ENCODE assay signal across 12 cellular contexts in the genomic region with DNA sequence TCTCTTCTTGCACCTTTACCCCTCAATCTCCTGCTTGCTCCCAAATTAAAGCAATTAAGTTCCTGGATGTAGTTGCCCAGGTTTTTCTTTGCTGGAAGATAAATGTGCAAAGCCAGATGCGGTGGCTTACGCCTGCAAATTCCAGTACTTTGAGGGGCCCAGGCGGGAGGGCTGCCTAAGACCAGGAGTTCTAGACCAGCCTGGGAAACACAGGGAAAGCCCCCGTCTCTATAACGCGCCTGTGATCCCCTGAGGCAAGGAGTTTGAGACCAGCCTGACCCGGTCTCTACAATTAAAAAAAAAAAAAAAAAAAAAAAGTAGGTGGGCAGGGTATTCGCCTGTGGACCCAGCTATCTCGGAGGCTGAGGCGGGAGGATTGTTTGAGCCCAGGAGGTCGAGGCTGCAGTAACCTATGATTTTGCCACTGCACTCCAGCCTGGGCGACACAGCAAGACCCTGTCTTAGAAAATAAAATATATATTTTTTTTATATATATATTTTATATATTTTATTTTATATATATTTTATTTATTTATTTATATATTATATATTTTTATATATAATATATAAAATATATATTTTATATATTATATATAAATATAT. TPM values are rescaled to one million over a fixed set of nuclear protein-coding genes. Genes with fewer than 3 reads are reported as not detected.
A peak's percentile ranks its signal among the peaks of the same experiment; 100 is the strongest.
DNase-seq lines count a peak whose midpoint lies in the region; ATAC-seq, FAIRE-seq and TF ChIP-seq lines count a peak whose summit lies in the region.
"Had no signal": no experiment of that assay in that cellular context is flagged by ENCODE, and none has a peak within 500 bp of the region (broad histone marks: within the 10 kb centered on the region; RNA-seq: fewer than 3 reads in every experiment).

No MANE protein-coding gene starts in this region.

- H3K27ac Mint-ChIP-seq in GM23338, result no peak overlapping the region

- 57% methylated on average over 12 of the region's 12 CpGs for WGBS in GM12878 (ENCODE audit: insufficient coverage, insufficient replicate concordance, low lambda C conversion rate, missing lambda C conversion rate)
- 96% methylated on average over 12 of the region's 12 CpGs for WGBS in hepatocyte (ENCODE audit: low lambda C conversion rate, missing lambda C conversion rate)

- no TSS peak for BruUV-seq in GM12878 (replicated peaks; lab: Mats Ljungman, UMichigan)

- DNase-seq in GM23338 (ENCODE audit: low spot score) (no peak), GM12878 (ENCODE audit: low read depth, low spot score) (no peak), globus pallidus (ENCODE audit: low spot score) (no peak), hepatocyte (ENCODE audit: low spot score) (no peak), mesenteric fat pad (ENCODE audit: low spot score) (no peak), NCI-H82 treated with DMSO at 0.1 percent for 48 hours (lab: John Stamatoyannopoulos, UW; ENCODE audit: unreplicated experiment) (no peak)
- DNase-seq: foreskin melanocyte, NCI-H1436 had no signal

- peaks cover 6% of the 10 kb centered on the region; the same call in 1 of the 2 replicates for H3K4me1 ChIP-seq in GM23338 (ENCODE audit: insufficient read depth)
- H3K4me1 ChIP-seq in GM12878 (ENCODE audit: control insufficient read depth, insufficient read depth, low read length), result no peaks in the 10 kb centered on the region; the same call in 1 of the 2 replicates
- H3K4me1 ChIP-seq in mucosa of rectum (ENCODE audit: control insufficient read depth in 2 of 2, insufficient read depth in 2 of 2, low read length in 2 of 2), result peaks cover 14 to 15% of the 10 kb centered on the region in 2 donors
- H3K4me1 ChIP-seq in hepatocyte (ENCODE audit: insufficient read depth), result no peaks in the 10 kb centered on the region

- CTCF ChIA-PET in GM12878 (lab: Yijun Ruan, JAX), result no interaction called here

- H3K27ac ChIP-seq in 22Rv1, result peak overlapping the region; percentile 68
- no peak overlapping the region for H3K27ac ChIP-seq in GM23338 (ENCODE audit: low read depth)
- no peak overlapping the region for H3K27ac ChIP-seq in GM12878 (ENCODE audit: control insufficient read depth, insufficient read depth)
- peak overlapping the region in 1 of 2 donors; percentile 6 for H3K27ac ChIP-seq in mucosa of rectum (ENCODE audit: low read depth in 2 of 2, low read length in 2 of 2)
- H3K27ac ChIP-seq in hepatocyte, result no peak overlapping the region
- H3K27ac ChIP-seq: SJSA1 had no signal

- POLR2A ChIA-PET in GM12878 (lab: Charles Lee), result interaction anchor here (0.6 kb wide), 1 partner anchor 66 kb away, joined by 3 read pairs; no protein-coding TSS in a partner anchor

- H3F3A ChIP-seq in GM23338 (replicated peaks; ENCODE audit: low read depth), result peaks cover 3% of the 10 kb centered on the region; the same call in 1 of the 2 replicates

- intact Hi-C loops in GM12878 (cut with micrococcal nuclease; ENCODE audit: unreplicated experiment), result loop anchor here (5.0 kb wide), 1 partner anchor 291 kb away; no protein-coding TSS in a partner anchor

- H3K9me3 ChIP-seq in GM12878 (replicated peaks; ENCODE audit: control insufficient read depth, insufficient read depth, low read length), result no peaks in the 10 kb centered on the region
- H3K9me3 ChIP-seq in mucosa of rectum (ENCODE audit: control insufficient read depth in 2 of 2, low read length in 2 of 2), result no peaks in the 10 kb centered on the region
- no peaks in the 10 kb centered on the region for H3K9me3 ChIP-seq in hepatocyte (ENCODE audit: low read depth)
- H3K9me3 ChIP-seq: SJSA1 had no signal

- in situ Hi-C loops in GM12878 (cut with MboI), result no loop called here

- no peak for TF ChIP-seq RAD21 in GM12878 (IDR thresholded peaks at IDR 0.05; ENCODE audit: insufficient read depth, low read depth, low read length)

- H3K36me3 Mint-ChIP-seq in GM23338 (ENCODE audit: low read depth), result no peaks in the 10 kb centered on the region

- peaks cover 19% of the 10 kb centered on the region for H3K27me3 Mint-ChIP-seq in GM23338 (ENCODE audit: insufficient read depth, low read depth, poor library complexity)

- SMC1A ChIA-PET in GM12878 (lab: Charles Lee; ENCODE audit: uncharacterized antibody, unreplicated experiment), result no interaction called here

- H2AFZ ChIP-seq in GM23338 (peak overlapping the region; percentile 94), GM12878 (ENCODE audit: control insufficient read depth, low read depth, low read length) (no peak overlapping the region), hepatocyte (no peak overlapping the region)

- H3K36me3 ChIP-seq in GM23338 (ENCODE audit: insufficient read depth) (no peaks in the 10 kb centered on the region), GM12878 (ENCODE audit: control insufficient read depth in 2 of 2, insufficient read depth in 2 of 2, low read length in 1 of 2) (no peaks in the 10 kb centered on the region), mucosa of rectum (ENCODE audit: control insufficient read depth in 2 of 2, insufficient read depth in 2 of 2, low read length in 2 of 2) (no peaks in the 10 kb centered on the region), hepatocyte (replicated peaks; ENCODE audit: insufficient read depth, low read depth) (no peaks in the 10 kb centered on the region)
- H3K36me3 ChIP-seq: SJSA1 had no signal

- H3K79me2 ChIP-seq in GM23338 (replicated peaks; ENCODE audit: insufficient read depth) (no peaks in the 10 kb centered on the region), GM12878 (ENCODE audit: control insufficient read depth, insufficient read depth, low read length) (no peaks in the 10 kb centered on the region), hepatocyte (no peaks in the 10 kb centered on the region)

- TF ChIP-seq POLR2A in GM12878 (IDR thresholded peaks at IDR 0.05; ENCODE audit: low read depth, low read length), result no peak

- H3K27me3 ChIP-seq in GM23338 (ENCODE audit: insufficient read depth) (peaks cover 33% of the 10 kb centered on the region), GM12878 (replicated peaks in 1 of 2; ENCODE audit: control insufficient read depth in 2 of 2, insufficient read depth in 2 of 2, low read length in 1 of 2) (peaks cover 0 to 2% of the 10 kb centered on the region in 2 experiments; a peak in 1 of 4 replicates), mucosa of rectum (ENCODE audit: control insufficient read depth in 2 of 2, insufficient read depth in 2 of 2, low read length in 2 of 2) (no peaks in the 10 kb centered on the region), hepatocyte (no peaks in the 10 kb centered on the region)
- H3K27me3 ChIP-seq: SJSA1 had no signal

- H3K9ac ChIP-seq in GM12878 (ENCODE audit: control insufficient read depth, insufficient read depth, low read length), result no peak overlapping the region
- H3K9ac ChIP-seq in mucosa of rectum (ENCODE audit: low read depth in 1 of 2, low read length in 2 of 2), result peak overlapping the region in 1 of 2 donors; percentile 13

- H3K4me2 ChIP-seq in GM23338, result peak overlapping the region; percentile 88
- H3K4me2 ChIP-seq in GM12878 (ENCODE audit: control insufficient read depth, insufficient read depth), result 0 out of 2 replicates have a peak overlapping the region, but pooled peaks have one; percentile 42
- H3K4me2 ChIP-seq in hepatocyte, result no peak overlapping the region

- RAD21 ChIA-PET in GM12878 (lab: Charles Lee; ENCODE audit: unreplicated experiment), result no interaction called here

- peak overlapping the region; percentile 85 for H3K4me3 Mint-ChIP-seq in GM23338

- peak overlapping the region; percentile 63 for H3K4me3 ChIP-seq in GM23338
- no peak overlapping the region for H3K4me3 ChIP-seq in GM12878
- peak overlapping the region; percentile 54 to 77 for H3K4me3 ChIP-seq in mucosa of rectum (ENCODE audit: low read length in 2 of 2)
- H3K4me3 ChIP-seq in hepatocyte, result no peak overlapping the region
- H3K4me3 ChIP-seq: SJSA1 had no signal

- H3K4me1 Mint-ChIP-seq in GM23338, result peaks cover 14% of the 10 kb centered on the region

- H3K9me2 ChIP-seq in GM23338 (ENCODE audit: insufficient read depth) (no peaks in the 10 kb centered on the region), hepatocyte (replicated peaks; ENCODE audit: insufficient read depth) (no peaks in the 10 kb centered on the region)

- no peaks in the 10 kb centered on the region; the same call in 2 of the 3 replicates for H3K9me3 Mint-ChIP-seq in GM23338

- no peak for ATAC-seq in GM23338
- no peak for ATAC-seq in GM12878

- TF ChIP-seq EP300 in GM12878 (IDR thresholded peaks at IDR 0.05; ENCODE audit: borderline replicate concordance in 1 of 2, control insufficient read depth in 1 of 2, low read depth in 2 of 2, low read length in 2 of 2), result no peak

- H4K20me1 ChIP-seq in GM23338 (replicated peaks; ENCODE audit: insufficient read depth), result no peaks in the 10 kb centered on the region
- H4K20me1 ChIP-seq in GM12878 (ENCODE audit: control insufficient read depth, insufficient read depth), result no peaks in the 10 kb centered on the region
- H4K20me1 ChIP-seq in hepatocyte (ENCODE audit: insufficient read depth, poor library complexity, severe bottlenecking), result no peaks in the 10 kb centered on the region

- no peak for TF ChIP-seq CTCF in 22Rv1 (IDR thresholded peaks at IDR 0.05)
- TF ChIP-seq CTCF in GM23338 (conservative IDR thresholded peaks at IDR 0.05; ENCODE audit: low read depth in 2 of 2), result no peak
- TF ChIP-seq CTCF in GM12878 (IDR thresholded peaks at IDR 0.05 in 2 of 3, conservative IDR thresholded peaks at IDR 0.05 in 1 of 3; ENCODE audit: control insufficient read depth in 2 of 3, extremely low read depth in 1 of 3, insufficient read depth in 1 of 3, low read depth in 3 of 3, low read length in 3 of 3), result no peak
- no peak for TF ChIP-seq CTCF in hepatocyte (IDR thresholded peaks at IDR 0.05; ENCODE audit: poor library complexity)

- FAIRE-seq in GM12878 (lab: Jason Lieb, UNC), result no peak
- FAIRE-seq: D721Med had no signal

RNA-seq across cellular contexts. Expression of gene DCDC2, which starts 0.5 kb away (rescaled TPM):
- 0.50 and 0.59 TPM in 2 replicates for total RNA-seq in GM23338 (2014; rRNA removed; shearing (Covaris generic))
- polyA plus RNA-seq in GM23338 (2016; fragmentation: Nextera tagmentation; extraction: Ambion mirVana), result 0.12 and 0.79 TPM in 2 replicates
- total RNA-seq in GM12878 (2013; cell fraction: nucleolus; rRNA removed), result not detected in 2 replicates
- under 0.01 TPM in 1 of 2 replicates, not detected in the other for total RNA-seq in GM12878 (2014; rRNA removed)
- not detected in 2 replicates for total RNA-seq in GM12878 (2014; rRNA removed; fragmentation: Illumina TruSeq; extraction: Trizol)
- total RNA-seq in GM12878 (2021), result not detected in 2 replicates
- polyA plus RNA-seq in GM12878 (2011; ENCODE audit: low read depth), result not detected
- polyA plus RNA-seq in GM12878 (2011; rRNA removed), result not detected in 2 replicates
- polyA plus RNA-seq in GM12878 (2011; cell fraction: cytosol; rRNA removed), result not detected in 2 replicates
- not detected in 2 replicates for polyA plus RNA-seq in GM12878 (2011; cell fraction: nucleus; rRNA removed)
- polyA plus RNA-seq in GM12878 (2012), result 0.03 TPM in 2 replicates
- 0.03 and 0.11 TPM in 2 replicates for polyA plus RNA-seq in GM12878 (2014; fragmentation: Illumina TruSeq; extraction: Trizol)
- polyA plus RNA-seq in GM12878 (2014; fragmentation: Nextera tagmentation; extraction: Ambion mirVana), result not detected
- polyA plus RNA-seq in GM12878 (2014; rRNA removed), result not detected in 2 replicates
- polyA plus RNA-seq in GM12878 (2016; fragmentation: Nextera tagmentation; extraction: Ambion mirVana), result not detected
- polyA minus RNA-seq in GM12878 (2011; rRNA and poly(A)+ RNA removed), result not detected in 2 replicates
- not detected in 2 replicates for polyA minus RNA-seq in GM12878 (2011; cell fraction: cytosol; rRNA and poly(A)+ RNA removed)
- not detected in 2 replicates for polyA minus RNA-seq in GM12878 (2011; cell fraction: nucleus; rRNA and poly(A)+ RNA removed)
- 4.7 and 5.0 TPM in 2 replicates for total RNA-seq in hepatocyte
- polyA plus RNA-seq in hepatocyte, result 2.7 and 3.8 TPM in 2 replicates
- total RNA-seq in mesenteric fat pad, result not detected

RNA-seq across cellular contexts. Expression of gene MRS2, which starts 44.4 kb away (rescaled TPM):
- 121 and 125 TPM in 2 replicates for total RNA-seq in GM23338 (2014; rRNA removed; shearing (Covaris generic))
- 74.6 and 80.9 TPM in 2 replicates for polyA plus RNA-seq in GM23338 (2016; fragmentation: Nextera tagmentation; extraction: Ambion mirVana)
- 42.0 and 42.2 TPM in 2 replicates for total RNA-seq in GM12878 (2013; cell fraction: nucleolus; rRNA removed)
- 18.0 and 20.7 TPM in 2 replicates for total RNA-seq in GM12878 (2014; rRNA removed)
- 20.9 and 22.0 TPM in 2 replicates for total RNA-seq in GM12878 (2014; rRNA removed; fragmentation: Illumina TruSeq; extraction: Trizol)
- total RNA-seq in GM12878 (2021), result 25.6 and 25.7 TPM in 2 replicates
- 9.4 TPM for polyA plus RNA-seq in GM12878 (2011; ENCODE audit: low read depth)
- 29.0 and 43.5 TPM in 2 replicates for polyA plus RNA-seq in GM12878 (2011; rRNA removed)
- 14.7 and 17.7 TPM in 2 replicates for polyA plus RNA-seq in GM12878 (2011; cell fraction: cytosol; rRNA removed)
- 20.2 and 21.8 TPM in 2 replicates for polyA plus RNA-seq in GM12878 (2011; cell fraction: nucleus; rRNA removed)
- polyA plus RNA-seq in GM12878 (2012), result 11.5 and 16.5 TPM in 2 replicates
- 23.7 and 26.2 TPM in 2 replicates for polyA plus RNA-seq in GM12878 (2014; fragmentation: Illumina TruSeq; extraction: Trizol)
- 10 to 100 TPM in 1 of 2 experiments, 1 to 10 TPM in 1; 7.5 to 12.6 TPM for polyA plus RNA-seq in GM12878 (2014; fragmentation: Nextera tagmentation; extraction: Ambion mirVana)
- polyA plus RNA-seq in GM12878 (2014; rRNA removed), result 19.0 and 24.8 TPM in 2 replicates
- 10 to 100 TPM; 26.7 to 29.9 TPM for polyA plus RNA-seq in GM12878 (2016; fragmentation: Nextera tagmentation; extraction: Ambion mirVana)
- polyA minus RNA-seq in GM12878 (2011; rRNA and poly(A)+ RNA removed), result 16.8 and 23.3 TPM in 2 replicates
- polyA minus RNA-seq in GM12878 (2011; cell fraction: cytosol; rRNA and poly(A)+ RNA removed), result 13.7 and 16.4 TPM in 2 replicates
- 15.2 and 18.7 TPM in 2 replicates for polyA minus RNA-seq in GM12878 (2011; cell fraction: nucleus; rRNA and poly(A)+ RNA removed)
- 33.7 and 34.1 TPM in 2 replicates for total RNA-seq in hepatocyte
- 21.9 and 29.0 TPM in 2 replicates for polyA plus RNA-seq in hepatocyte
- total RNA-seq in mesenteric fat pad, result 20.6 TPM

Comparison
In these comparisons a context has a peak if more than half of its experiments do, and no peak if none do; other contexts are left out.
1. H3K4me3 ChIP-seq: peak in GM23338 (single experiment) and mucosa of rectum (2 of 2); none in GM12878 (single experiment) and hepatocyte (single experiment).